8 cellular contexts compared by ENCODE assay signal in genomic region chr1:36099681-36100341, GRCh38.
DNase-seq lines count a peak whose midpoint lies in the region; ATAC-seq and TF ChIP-seq lines count a peak whose summit lies in the region.

No MANE protein-coding gene starts in this region.

- peak; percentile 28 for DNase-seq in NOMO-1 treated with DMSO at 0.1 percent for 48 hours (lab: John Stamatoyannopoulos, UW; ENCODE audit: unreplicated experiment)
- no peak for DNase-seq in NOMO-1 treated with dmso at 0.1 percent for 144 hours (lab: John Stamatoyannopoulos, UW; ENCODE audit: unreplicated experiment)
- peak; percentile 45 to 49 for DNase-seq in NCI-H1930 (lab: John Stamatoyannopoulos, UW)
- peak; percentile 63 to 77 for DNase-seq in T47D (ENCODE audit: low read depth in 1 of 2, low spot score in 1 of 2)
- peak; percentile 74 for DNase-seq in inferior parietal cortex (ENCODE audit: extremely low spot score)
- peak; percentile 58 to 70 for DNase-seq in stimulated activated CD4-positive, alpha-beta T cell treated with anti-CD3 and anti-CD28 coated beads, Interleukin-15, amount 100 ng/mL, for 48 hours (ENCODE audit: low read depth in 2 of 2)

- TF ChIP-seq CTCF in WI38 (IDR thresholded peaks at IDR 0.05; ENCODE audit: low read depth, low read length), result peak; percentile 76

- H3K4me3 ChIP-seq in WI38 (ENCODE audit: low read depth, low read length), result no peak overlapping the region

- in situ Hi-C loops in T47D (cut with HindIII; ENCODE audit: low pct_unique_long_range_greater_than_20kb, low sequenced_read_pairs), result no loop called here

- ATAC-seq in GM18517 (IDR thresholded peaks at IDR 0.05; ENCODE audit: unreplicated experiment), result no peak
